ENCODE assay signal across 1 cellular context in the genomic region with DNA sequence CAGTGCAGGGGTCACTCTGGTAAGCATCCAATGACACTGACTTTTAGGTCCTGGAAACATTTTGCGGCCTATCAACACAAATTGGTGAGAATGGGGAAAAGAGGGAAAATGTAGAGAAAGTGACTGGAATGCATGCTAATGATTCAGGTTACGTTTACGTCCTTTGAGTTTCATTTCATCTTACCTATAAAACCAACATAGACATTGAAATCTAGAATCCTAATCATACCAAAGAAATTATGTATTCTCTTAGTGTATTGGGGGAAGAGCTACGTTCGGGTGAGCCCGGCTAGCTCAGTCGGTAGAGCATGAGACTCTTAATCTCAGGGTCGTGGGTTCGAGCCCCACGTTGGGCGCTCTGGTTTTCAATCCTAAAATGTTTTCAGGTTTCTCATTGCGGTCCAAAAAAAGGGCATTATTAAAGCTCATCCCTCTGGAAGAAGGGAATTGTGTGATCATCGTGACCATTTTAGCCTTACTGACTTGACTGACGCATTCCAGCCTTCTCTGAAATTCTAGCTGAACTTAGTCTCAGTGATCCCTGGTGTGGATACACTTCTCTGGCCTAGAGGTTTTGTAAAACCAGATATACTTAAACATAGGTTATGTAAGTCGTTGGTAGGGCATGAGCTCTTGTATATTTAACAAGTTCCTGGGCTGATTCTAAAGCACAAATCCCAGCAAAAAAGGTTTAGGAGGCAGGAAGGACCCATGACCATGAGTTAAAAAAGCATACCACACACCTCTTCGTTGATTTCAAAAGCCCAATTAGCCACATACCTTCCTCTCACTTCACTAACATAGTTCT.
TF ChIP-seq lines count a peak whose summit lies in the region.

No MANE protein-coding gene starts in this region.

TF ChIP-seq in HepG2, 621 proteins besides CTCF, POLR2A, EP300 and RAD21 (continued from another document and continues in another):
- TF ChIP-seq, protein P1, sequence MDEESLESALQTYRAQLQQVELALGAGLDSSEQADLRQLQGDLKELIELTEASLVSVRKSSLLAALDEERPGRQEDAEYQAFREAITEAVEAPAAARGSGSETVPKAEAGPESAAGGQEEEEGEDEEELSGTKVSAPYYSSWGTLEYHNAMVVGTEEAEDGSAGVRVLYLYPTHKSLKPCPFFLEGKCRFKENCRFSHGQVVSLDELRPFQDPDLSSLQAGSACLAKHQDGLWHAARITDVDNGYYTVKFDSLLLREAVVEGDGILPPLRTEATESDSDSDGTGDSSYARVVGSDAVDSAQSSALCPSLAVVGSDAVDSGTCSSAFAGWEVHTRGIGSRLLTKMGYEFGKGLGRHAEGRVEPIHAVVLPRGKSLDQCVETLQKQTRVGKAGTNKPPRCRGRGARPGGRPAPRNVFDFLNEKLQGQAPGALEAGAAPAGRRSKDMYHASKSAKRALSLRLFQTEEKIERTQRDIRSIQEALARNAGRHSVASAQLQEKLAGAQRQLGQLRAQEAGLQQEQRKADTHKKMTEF (CRISPR knock-in tag; IDR thresholded peaks at IDR 0.05) = peak; percentile 97
- TF ChIP-seq ARNT2 (CRISPR knock-in tag; IDR thresholded peaks at IDR 0.05; ENCODE audit: low read depth) = 0 out of 2 replicates have a peak, but pooled peaks have one; percentile 25
- TF ChIP-seq ZNF253 (CRISPR knock-in tag; IDR thresholded peaks at IDR 0.05; ENCODE audit: borderline replicate concordance) = no peak
- TF ChIP-seq AHR (CRISPR knock-in tag; IDR thresholded peaks at IDR 0.05) = no peak
- peak; percentile 52; the same call in 1 of the 2 replicates for TF ChIP-seq EHMT2 (IDR thresholded peaks at IDR 0.05; ENCODE audit: borderline replicate concordance, low read depth, low read length)
- TF ChIP-seq ZNF234 (CRISPR knock-in tag; conservative IDR thresholded peaks at IDR 0.05) = no peak
- TF ChIP-seq ZSCAN9 (CRISPR knock-in tag; IDR thresholded peaks at IDR 0.05; ENCODE audit: borderline replicate concordance) = peak; percentile 91
- no peak for TF ChIP-seq ZNF552 (CRISPR knock-in tag; IDR thresholded peaks at IDR 0.05; ENCODE audit: borderline replicate concordance)
- TF ChIP-seq IKZF4 (CRISPR knock-in tag; IDR thresholded peaks at IDR 0.05; ENCODE audit: borderline replicate concordance, low read depth, not compliant biosample characterization) = no peak
- TF ChIP-seq, protein P2, sequence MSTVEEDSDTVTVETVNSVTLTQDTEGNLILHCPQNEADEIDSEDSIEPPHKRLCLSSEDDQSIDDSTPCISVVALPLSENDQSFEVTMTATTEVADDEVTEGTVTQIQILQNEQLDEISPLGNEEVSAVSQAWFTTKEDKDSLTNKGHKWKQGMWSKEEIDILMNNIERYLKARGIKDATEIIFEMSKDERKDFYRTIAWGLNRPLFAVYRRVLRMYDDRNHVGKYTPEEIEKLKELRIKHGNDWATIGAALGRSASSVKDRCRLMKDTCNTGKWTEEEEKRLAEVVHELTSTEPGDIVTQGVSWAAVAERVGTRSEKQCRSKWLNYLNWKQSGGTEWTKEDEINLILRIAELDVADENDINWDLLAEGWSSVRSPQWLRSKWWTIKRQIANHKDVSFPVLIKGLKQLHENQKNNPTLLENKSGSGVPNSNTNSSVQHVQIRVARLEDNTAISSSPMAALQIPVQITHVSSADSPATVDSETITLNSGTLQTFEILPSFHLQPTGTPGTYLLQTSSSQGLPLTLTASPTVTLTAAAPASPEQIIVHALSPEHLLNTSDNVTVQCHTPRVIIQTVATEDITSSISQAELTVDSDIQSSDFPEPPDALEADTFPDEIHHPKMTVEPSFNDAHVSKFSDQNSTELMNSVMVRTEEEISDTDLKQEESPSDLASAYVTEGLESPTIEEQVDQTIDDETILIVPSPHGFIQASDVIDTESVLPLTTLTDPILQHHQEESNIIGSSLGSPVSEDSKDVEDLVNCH (CRISPR knock-in tag; IDR thresholded peaks at IDR 0.05) = no peak
- TF ChIP-seq SATB2 (CRISPR knock-in tag; IDR thresholded peaks at IDR 0.05) = peak; percentile 32; the same call in 1 of the 2 replicates
- TF ChIP-seq, protein P3, sequence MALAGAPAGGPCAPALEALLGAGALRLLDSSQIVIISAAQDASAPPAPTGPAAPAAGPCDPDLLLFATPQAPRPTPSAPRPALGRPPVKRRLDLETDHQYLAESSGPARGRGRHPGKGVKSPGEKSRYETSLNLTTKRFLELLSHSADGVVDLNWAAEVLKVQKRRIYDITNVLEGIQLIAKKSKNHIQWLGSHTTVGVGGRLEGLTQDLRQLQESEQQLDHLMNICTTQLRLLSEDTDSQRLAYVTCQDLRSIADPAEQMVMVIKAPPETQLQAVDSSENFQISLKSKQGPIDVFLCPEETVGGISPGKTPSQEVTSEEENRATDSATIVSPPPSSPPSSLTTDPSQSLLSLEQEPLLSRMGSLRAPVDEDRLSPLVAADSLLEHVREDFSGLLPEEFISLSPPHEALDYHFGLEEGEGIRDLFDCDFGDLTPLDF (CRISPR knock-in tag; IDR thresholded peaks at IDR 0.05) = no peak
- TF ChIP-seq ZNF256 (CRISPR knock-in tag; conservative IDR thresholded peaks at IDR 0.05) = 0 out of 2 replicates have a peak, but pooled peaks have one; percentile 62
- TF ChIP-seq, protein P4, sequence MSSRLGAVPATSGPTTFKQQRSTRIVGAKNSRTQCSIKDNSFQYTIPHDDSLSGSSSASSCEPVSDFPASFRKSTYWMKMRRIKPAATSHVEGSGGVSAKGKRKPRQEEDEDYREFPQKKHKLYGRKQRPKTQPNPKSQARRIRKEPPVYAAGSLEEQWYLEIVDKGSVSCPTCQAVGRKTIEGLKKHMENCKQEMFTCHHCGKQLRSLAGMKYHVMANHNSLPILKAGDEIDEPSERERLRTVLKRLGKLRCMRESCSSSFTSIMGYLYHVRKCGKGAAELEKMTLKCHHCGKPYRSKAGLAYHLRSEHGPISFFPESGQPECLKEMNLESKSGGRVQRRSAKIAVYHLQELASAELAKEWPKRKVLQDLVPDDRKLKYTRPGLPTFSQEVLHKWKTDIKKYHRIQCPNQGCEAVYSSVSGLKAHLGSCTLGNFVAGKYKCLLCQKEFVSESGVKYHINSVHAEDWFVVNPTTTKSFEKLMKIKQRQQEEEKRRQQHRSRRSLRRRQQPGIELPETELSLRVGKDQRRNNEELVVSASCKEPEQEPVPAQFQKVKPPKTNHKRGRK (CRISPR knock-in tag; IDR thresholded peaks at IDR 0.05) = no peak
- no peak for TF ChIP-seq ZNF737 (CRISPR knock-in tag; IDR thresholded peaks at IDR 0.05; ENCODE audit: borderline replicate concordance)
- peak; percentile 98 for TF ChIP-seq MAF1 (CRISPR knock-in tag; IDR thresholded peaks at IDR 0.05; ENCODE audit: borderline replicate concordance)
- no peak for TF ChIP-seq ZNF225 (CRISPR knock-in tag; IDR thresholded peaks at IDR 0.05)
- no peak for TF ChIP-seq JUND (CRISPR knock-in tag; IDR thresholded peaks at IDR 0.05)
- peak; percentile 38; the same call in 1 of the 2 replicates for TF ChIP-seq ZNF724P (CRISPR knock-in tag; IDR thresholded peaks at IDR 0.05; ENCODE audit: borderline replicate concordance)
- no peak for TF ChIP-seq ZNF790 (CRISPR knock-in tag; IDR thresholded peaks at IDR 0.05; ENCODE audit: borderline replicate concordance)
- TF ChIP-seq FIP1L1 (IDR thresholded peaks at IDR 0.05; ENCODE audit: borderline replicate concordance, insufficient read depth, low read depth, low read length) = no peak
- TF ChIP-seq PHF20 (CRISPR knock-in tag; IDR thresholded peaks at IDR 0.05) = no peak
- TF ChIP-seq, protein P5, sequence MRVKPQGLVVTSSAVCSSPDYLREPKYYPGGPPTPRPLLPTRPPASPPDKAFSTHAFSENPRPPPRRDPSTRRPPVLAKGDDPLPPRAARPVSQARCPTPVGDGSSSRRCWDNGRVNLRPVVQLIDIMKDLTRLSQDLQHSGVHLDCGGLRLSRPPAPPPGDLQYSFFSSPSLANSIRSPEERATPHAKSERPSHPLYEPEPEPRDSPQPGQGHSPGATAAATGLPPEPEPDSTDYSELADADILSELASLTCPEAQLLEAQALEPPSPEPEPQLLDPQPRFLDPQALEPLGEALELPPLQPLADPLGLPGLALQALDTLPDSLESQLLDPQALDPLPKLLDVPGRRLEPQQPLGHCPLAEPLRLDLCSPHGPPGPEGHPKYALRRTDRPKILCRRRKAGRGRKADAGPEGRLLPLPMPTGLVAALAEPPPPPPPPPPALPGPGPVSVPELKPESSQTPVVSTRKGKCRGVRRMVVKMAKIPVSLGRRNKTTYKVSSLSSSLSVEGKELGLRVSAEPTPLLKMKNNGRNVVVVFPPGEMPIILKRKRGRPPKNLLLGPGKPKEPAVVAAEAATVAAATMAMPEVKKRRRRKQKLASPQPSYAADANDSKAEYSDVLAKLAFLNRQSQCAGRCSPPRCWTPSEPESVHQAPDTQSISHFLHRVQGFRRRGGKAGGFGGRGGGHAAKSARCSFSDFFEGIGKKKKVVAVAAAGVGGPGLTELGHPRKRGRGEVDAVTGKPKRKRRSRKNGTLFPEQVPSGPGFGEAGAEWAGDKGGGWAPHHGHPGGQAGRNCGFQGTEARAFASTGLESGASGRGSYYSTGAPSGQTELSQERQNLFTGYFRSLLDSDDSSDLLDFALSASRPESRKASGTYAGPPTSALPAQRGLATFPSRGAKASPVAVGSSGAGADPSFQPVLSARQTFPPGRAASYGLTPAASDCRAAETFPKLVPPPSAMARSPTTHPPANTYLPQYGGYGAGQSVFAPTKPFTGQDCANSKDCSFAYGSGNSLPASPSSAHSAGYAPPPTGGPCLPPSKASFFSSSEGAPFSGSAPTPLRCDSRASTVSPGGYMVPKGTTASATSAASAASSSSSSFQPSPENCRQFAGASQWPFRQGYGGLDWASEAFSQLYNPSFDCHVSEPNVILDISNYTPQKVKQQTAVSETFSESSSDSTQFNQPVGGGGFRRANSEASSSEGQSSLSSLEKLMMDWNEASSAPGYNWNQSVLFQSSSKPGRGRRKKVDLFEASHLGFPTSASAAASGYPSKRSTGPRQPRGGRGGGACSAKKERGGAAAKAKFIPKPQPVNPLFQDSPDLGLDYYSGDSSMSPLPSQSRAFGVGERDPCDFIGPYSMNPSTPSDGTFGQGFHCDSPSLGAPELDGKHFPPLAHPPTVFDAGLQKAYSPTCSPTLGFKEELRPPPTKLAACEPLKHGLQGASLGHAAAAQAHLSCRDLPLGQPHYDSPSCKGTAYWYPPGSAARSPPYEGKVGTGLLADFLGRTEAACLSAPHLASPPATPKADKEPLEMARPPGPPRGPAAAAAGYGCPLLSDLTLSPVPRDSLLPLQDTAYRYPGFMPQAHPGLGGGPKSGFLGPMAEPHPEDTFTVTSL (CRISPR knock-in tag; IDR thresholded peaks at IDR 0.05; ENCODE audit: borderline replicate concordance) = peak; percentile 65; the same call in 1 of the 2 replicates
- TF ChIP-seq YEATS4 (CRISPR knock-in tag; IDR thresholded peaks at IDR 0.05; ENCODE audit: borderline replicate concordance) = peak; percentile 26; the same call in 1 of the 2 replicates
- TF ChIP-seq, protein P6, sequence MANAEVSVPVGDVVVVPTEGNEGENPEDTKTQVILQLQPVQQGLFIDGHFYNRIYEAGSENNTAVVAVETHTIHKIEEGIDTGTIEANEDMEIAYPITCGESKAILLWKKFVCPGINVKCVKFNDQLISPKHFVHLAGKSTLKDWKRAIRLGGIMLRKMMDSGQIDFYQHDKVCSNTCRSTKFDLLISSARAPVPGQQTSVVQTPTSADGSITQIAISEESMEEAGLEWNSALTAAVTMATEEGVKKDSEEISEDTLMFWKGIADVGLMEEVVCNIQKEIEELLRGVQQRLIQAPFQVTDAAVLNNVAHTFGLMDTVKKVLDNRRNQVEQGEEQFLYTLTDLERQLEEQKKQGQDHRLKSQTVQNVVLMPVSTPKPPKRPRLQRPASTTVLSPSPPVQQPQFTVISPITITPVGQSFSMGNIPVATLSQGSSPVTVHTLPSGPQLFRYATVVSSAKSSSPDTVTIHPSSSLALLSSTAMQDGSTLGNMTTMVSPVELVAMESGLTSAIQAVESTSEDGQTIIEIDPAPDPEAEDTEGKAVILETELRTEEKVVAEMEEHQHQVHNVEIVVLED (CRISPR knock-in tag; IDR thresholded peaks at IDR 0.05; ENCODE audit: borderline replicate concordance) = peak; percentile 28; the same call in 1 of the 2 replicates
- TF ChIP-seq, protein P7, sequence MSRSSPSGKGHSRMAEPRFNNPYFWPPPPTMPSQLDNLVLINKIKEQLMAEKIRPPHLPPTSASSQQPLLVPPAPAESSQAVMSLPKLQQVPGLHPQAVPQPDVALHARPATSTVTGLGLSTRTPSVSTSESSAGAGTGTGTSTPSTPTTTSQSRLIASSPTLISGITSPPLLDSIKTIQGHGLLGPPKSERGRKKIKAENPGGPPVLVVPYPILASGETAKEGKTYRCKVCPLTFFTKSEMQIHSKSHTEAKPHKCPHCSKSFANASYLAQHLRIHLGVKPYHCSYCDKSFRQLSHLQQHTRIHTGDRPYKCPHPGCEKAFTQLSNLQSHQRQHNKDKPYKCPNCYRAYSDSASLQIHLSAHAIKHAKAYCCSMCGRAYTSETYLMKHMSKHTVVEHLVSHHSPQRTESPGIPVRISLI (CRISPR knock-in tag; IDR thresholded peaks at IDR 0.05; ENCODE audit: borderline replicate concordance) = peak; percentile 78; the same call in 1 of the 2 replicates
- TF ChIP-seq MAFG (CRISPR knock-in tag; IDR thresholded peaks at IDR 0.05) = no peak
- TF ChIP-seq NCOR1 (IDR thresholded peaks at IDR 0.05; ENCODE audit: borderline replicate concordance, low read length) = peak; percentile 68
- no peak for TF ChIP-seq SMAD1 (CRISPR knock-in tag; IDR thresholded peaks at IDR 0.05; ENCODE audit: borderline replicate concordance, low read depth)
- TF ChIP-seq SETDB1 (CRISPR knock-in tag; IDR thresholded peaks at IDR 0.05; ENCODE audit: borderline replicate concordance) = no peak
- TF ChIP-seq, protein P8, sequence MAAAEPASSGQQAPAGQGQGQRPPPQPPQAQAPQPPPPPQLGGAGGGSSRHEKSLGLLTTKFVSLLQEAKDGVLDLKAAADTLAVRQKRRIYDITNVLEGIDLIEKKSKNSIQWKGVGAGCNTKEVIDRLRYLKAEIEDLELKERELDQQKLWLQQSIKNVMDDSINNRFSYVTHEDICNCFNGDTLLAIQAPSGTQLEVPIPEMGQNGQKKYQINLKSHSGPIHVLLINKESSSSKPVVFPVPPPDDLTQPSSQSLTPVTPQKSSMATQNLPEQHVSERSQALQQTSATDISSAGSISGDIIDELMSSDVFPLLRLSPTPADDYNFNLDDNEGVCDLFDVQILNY (CRISPR knock-in tag; conservative IDR thresholded peaks at IDR 0.05) = no peak
- no peak for TF ChIP-seq TRIM24 (CRISPR knock-in tag; IDR thresholded peaks at IDR 0.05)
- TF ChIP-seq, protein P9, sequence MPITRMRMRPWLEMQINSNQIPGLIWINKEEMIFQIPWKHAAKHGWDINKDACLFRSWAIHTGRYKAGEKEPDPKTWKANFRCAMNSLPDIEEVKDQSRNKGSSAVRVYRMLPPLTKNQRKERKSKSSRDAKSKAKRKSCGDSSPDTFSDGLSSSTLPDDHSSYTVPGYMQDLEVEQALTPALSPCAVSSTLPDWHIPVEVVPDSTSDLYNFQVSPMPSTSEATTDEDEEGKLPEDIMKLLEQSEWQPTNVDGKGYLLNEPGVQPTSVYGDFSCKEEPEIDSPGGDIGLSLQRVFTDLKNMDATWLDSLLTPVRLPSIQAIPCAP (CRISPR knock-in tag; IDR thresholded peaks at IDR 0.05; ENCODE audit: low read depth) = no peak
